ENCODE assay signal across 15 cellular contexts in genomic region chr1:175002910-175003517, GRCh38. TPM values are rescaled to one million over a fixed set of nuclear protein-coding genes. Genes with fewer than 3 reads are reported as not detected.
DNase-seq lines count a peak whose midpoint lies in the region; ATAC-seq and TF ChIP-seq lines count a peak whose summit lies in the region.
"Had no signal": no experiment of that assay in that cellular context is flagged by ENCODE, and none has a peak within 500 bp of the region (broad histone marks: within the 10 kb centered on the region; RNA-seq: fewer than 3 reads in every experiment).

No MANE protein-coding gene starts in this region.

- peak overlapping the region; percentile 40 for H3K4me3 Mint-ChIP-seq in stimulated activated naive CD8-positive, alpha-beta T cell treated with anti-CD3 and anti-CD28 coated beads, Interleukin-15, Interleukin-2, amounts not matched to agents 100 ng/mL and 50 ng/mL, for 24 hours
- H3K4me3 Mint-ChIP-seq: CD14-positive monocyte had no signal

- no peaks in the 10 kb centered on the region for H3K27me3 ChIP-seq in vagina
- no peaks in the 10 kb centered on the region for H3K27me3 ChIP-seq in prostate gland (replicated peaks; ENCODE audit: insufficient read depth)

- H3K36me3 ChIP-seq in vagina (peaks cover 0 to 14% of the 10 kb centered on the region in 2 donors), prostate gland (no peaks in the 10 kb centered on the region)

- no peaks in the 10 kb centered on the region for H3K27me3 Mint-ChIP-seq in stimulated activated naive CD8-positive, alpha-beta T cell treated with anti-CD3 and anti-CD28 coated beads, Interleukin-15, Interleukin-2, amounts not matched to agents 100 ng/mL and 50 ng/mL, for 24 hours

- H3K4me3 ChIP-seq in fibroblast of mammary gland (ENCODE audit: control insufficient read depth, low read depth, low read length), result peak overlapping the region; percentile 25
- H3K4me3 ChIP-seq in vagina, result no peak overlapping the region
- H3K4me3 ChIP-seq in prostate gland, result no peak overlapping the region

- TF ChIP-seq POLR2A in vagina (IDR thresholded peaks at IDR 0.05) (no peak), prostate gland (IDR thresholded peaks at IDR 0.05) (no peak)

- H3K9me3 Mint-ChIP-seq in stimulated activated naive CD8-positive, alpha-beta T cell treated with anti-CD3 and anti-CD28 coated beads, Interleukin-15, Interleukin-2, amounts not matched to agents 100 ng/mL and 50 ng/mL, for 24 hours, result no peaks in the 10 kb centered on the region
- H3K9me3 Mint-ChIP-seq: CD14-positive monocyte had no signal

- no peak for TF ChIP-seq CTCF in fibroblast of mammary gland (conservative IDR thresholded peaks at IDR 0.05; ENCODE audit: control insufficient read depth, insufficient read depth, low read depth, low read length)
- no peak for TF ChIP-seq CTCF in vagina (IDR thresholded peaks at IDR 0.05)
- no peak for TF ChIP-seq CTCF in prostate gland (IDR thresholded peaks at IDR 0.05)

- H3K36me3 Mint-ChIP-seq in stimulated activated naive CD8-positive, alpha-beta T cell treated with anti-CD3 and anti-CD28 coated beads, Interleukin-15, Interleukin-2, amounts not matched to agents 100 ng/mL and 50 ng/mL, for 24 hours (ENCODE audit: low read depth), result peaks cover 63% of the 10 kb centered on the region

- peaks cover 45% of the 10 kb centered on the region for H3K4me1 ChIP-seq in vagina
- H3K4me1 ChIP-seq in prostate gland (replicated peaks), result no peaks in the 10 kb centered on the region

- DNase-seq in stimulated activated naive CD8-positive, alpha-beta T cell treated with anti-CD3 and anti-CD28 coated beads, Interleukin-15, Interleukin-2, amounts not matched to agents 100 U/mL and 50 U/mL, for 24 hours, result no peak
- peak; percentile 46 for DNase-seq in OCI-M1 (lab: John Stamatoyannopoulos, UW)
- DNase-seq in fibroblast of mammary gland (ENCODE audit: low read depth), result peak; percentile 54
- no peak for DNase-seq in vagina (ENCODE audit: extremely low spot score in 2 of 2)
- no peak for DNase-seq in NCI-H345 (lab: John Stamatoyannopoulos, UW)
- no peak for DNase-seq in prostate gland (ENCODE audit: low spot score)
- DNase-seq: activated CD4-positive, alpha-beta T cell treated with anti-CD3 and anti-CD28 coated beads, Interleukin-2, amount 50 U/mL, for 1 hour; cerebellar nuclear complex; GF-D8; retina; stimulated activated CD4-positive, alpha-beta T cell treated with anti-CD3 and anti-CD28 coated beads, Interleukin-4, amount 100 ng/mL, for 4 hours; stimulated activated naive CD4-positive, alpha-beta T cell had no signal

- WGBS in prostate gland, result 88% methylated on average over 17 of the region's 17 CpGs

- intact Hi-C loops in vagina (cut with DNase I) (no loop called here), prostate gland (cut with DNase I) (no loop called here)

- ATAC-seq in stimulated activated naive CD8-positive, alpha-beta T cell treated with anti-CD3 and anti-CD28 coated beads, Interleukin-15, Interleukin-2, amounts not matched to agents 100 U/mL and 50 U/mL, for 24 hours, result no peak
- ATAC-seq in HG02588 (IDR thresholded peaks at IDR 0.05; ENCODE audit: unreplicated experiment), result no peak

- H3K9me3 ChIP-seq in vagina (no peaks in the 10 kb centered on the region), prostate gland (no peaks in the 10 kb centered on the region)

- H3K27ac ChIP-seq in vagina (peak overlapping the region; percentile 8), prostate gland (no peak overlapping the region)

- H3K27ac Mint-ChIP-seq in stimulated activated naive CD8-positive, alpha-beta T cell treated with anti-CD3 and anti-CD28 coated beads, Interleukin-15, Interleukin-2, amounts not matched to agents 100 ng/mL and 50 ng/mL, for 24 hours, result peak overlapping the region; percentile 64

- H3K4me1 Mint-ChIP-seq in stimulated activated naive CD8-positive, alpha-beta T cell treated with anti-CD3 and anti-CD28 coated beads, Interleukin-15, Interleukin-2, amounts not matched to agents 100 ng/mL and 50 ng/mL, for 24 hours (ENCODE audit: low read depth), result peaks cover 45% of the 10 kb centered on the region

RNA-seq across cellular contexts. Expression of gene CACYBP, which starts 3.3 kb away (rescaled TPM):
- total RNA-seq in vagina (60.9 TPM), prostate gland (100 to 1,000 TPM; 151 to 199 TPM)

RNA-seq across cellular contexts. Expression of gene MRPS14, which starts 20.2 kb away (rescaled TPM):
- total RNA-seq in vagina (14.7 TPM), prostate gland (10 to 100 TPM; 25.6 to 32.1 TPM)

Comparison
In these comparisons a context has a peak if more than half of its experiments do, and no peak if none do; other contexts are left out.
1. DNase-seq: peak in OCI-M1 (single experiment) and fibroblast of mammary gland (single experiment); none in stimulated activated naive CD8-positive, alpha-beta T cell treated with anti-CD3 and anti-CD28 coated beads, Interleukin-15, Interleukin-2, amounts not matched to agents 100 U/mL and 50 U/mL, for 24 hours (single experiment), vagina (0 of 2), NCI-H345 (single experiment) and prostate gland (single experiment).